1 cellular context compared by ENCODE assay signal in genomic region chr3:152151216-152151874, GRCh38.
TF ChIP-seq lines count a peak whose summit lies in the region.

No MANE protein-coding gene starts in this region.

TF ChIP-seq in GM12878, 131 proteins besides CTCF, POLR2A, EP300 and RAD21 (continued from another document):
- 0 out of 2 replicates have a peak, but pooled peaks have one; percentile 10 for TF ChIP-seq FOXM1 (IDR thresholded peaks at IDR 0.05; ENCODE audit: low read depth, low read length)
- no peak for TF ChIP-seq NBN (IDR thresholded peaks at IDR 0.05)
- no peak for TF ChIP-seq TAF1 (IDR thresholded peaks at IDR 0.05; ENCODE audit: borderline replicate concordance, low read depth, low read length)
- TF ChIP-seq POLR2AphosphoS2 (IDR thresholded peaks at IDR 0.05; ENCODE audit: low read depth, low read length): no peak
- peak; percentile 53 for TF ChIP-seq JUNB (IDR thresholded peaks at IDR 0.05)
- TF ChIP-seq MYC (IDR thresholded peaks at IDR 0.05; ENCODE audit: insufficient read depth, insufficient read length, insufficient replicate concordance, low read length, severe bottlenecking): no peak
- TF ChIP-seq, protein P1, sequence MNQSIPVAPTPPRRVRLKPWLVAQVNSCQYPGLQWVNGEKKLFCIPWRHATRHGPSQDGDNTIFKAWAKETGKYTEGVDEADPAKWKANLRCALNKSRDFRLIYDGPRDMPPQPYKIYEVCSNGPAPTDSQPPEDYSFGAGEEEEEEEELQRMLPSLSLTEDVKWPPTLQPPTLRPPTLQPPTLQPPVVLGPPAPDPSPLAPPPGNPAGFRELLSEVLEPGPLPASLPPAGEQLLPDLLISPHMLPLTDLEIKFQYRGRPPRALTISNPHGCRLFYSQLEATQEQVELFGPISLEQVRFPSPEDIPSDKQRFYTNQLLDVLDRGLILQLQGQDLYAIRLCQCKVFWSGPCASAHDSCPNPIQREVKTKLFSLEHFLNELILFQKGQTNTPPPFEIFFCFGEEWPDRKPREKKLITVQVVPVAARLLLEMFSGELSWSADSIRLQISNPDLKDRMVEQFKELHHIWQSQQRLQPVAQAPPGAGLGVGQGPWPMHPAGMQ (IDR thresholded peaks at IDR 0.05; ENCODE audit: borderline replicate concordance): no peak
- no peak for TF ChIP-seq GABPA (IDR thresholded peaks at IDR 0.05; ENCODE audit: low read depth)
- no peak for TF ChIP-seq BCL3 (IDR thresholded peaks at IDR 0.05; ENCODE audit: borderline replicate concordance, insufficient read depth, low read depth, low read length, poor library complexity, severe bottlenecking)
- TF ChIP-seq YBX1 (IDR thresholded peaks at IDR 0.05): no peak
- TF ChIP-seq SIX5 (IDR thresholded peaks at IDR 0.05; ENCODE audit: low read depth, low read length, severe bottlenecking): no peak
- no peak for TF ChIP-seq MYB (IDR thresholded peaks at IDR 0.05; ENCODE audit: borderline replicate concordance, low read depth, low read length)
- TF ChIP-seq SUPT20H (IDR thresholded peaks at IDR 0.05; ENCODE audit: borderline replicate concordance, control insufficient read depth, low read depth, low read length): no peak
